In genomic region chr2:191625016-191625415, GRCh38 we compare ENCODE assay signal across 8 cellular contexts. TPM values are rescaled to one million over a fixed set of nuclear protein-coding genes. Genes with fewer than 3 reads are reported as not detected.
DNase-seq lines count a peak whose midpoint lies in the region; ATAC-seq, FAIRE-seq and TF ChIP-seq lines count a peak whose summit lies in the region.

No MANE protein-coding gene starts in this region.

- CTCF ChIA-PET in Caco-2 (lab: Charles Lee): interaction anchor here (0.7 to 1.2 kb wide), 2 partner anchors 59 to 78 kb away, joined by 3 to 12 read pairs; no protein-coding TSS in a partner anchor
- CTCF ChIA-PET in activated naive CD4-positive, alpha-beta T cell treated with anti-CD3 and anti-CD28 coated beads for 36 hours (lab: Charles Lee): interaction anchor here (0.6 to 4.1 kb wide), 4 partner anchors 13 to 56 kb away, joined by 3 to 16 read pairs (median 4); no protein-coding TSS in a partner anchor

- no peak overlapping the region for H3K27ac ChIP-seq in transverse colon

- peaks cover 15% of the 10 kb centered on the region for H3K36me3 Mint-ChIP-seq in Caco-2 (ENCODE audit: insufficient read depth, unreplicated experiment)
- H3K36me3 Mint-ChIP-seq in activated naive CD4-positive, alpha-beta T cell treated with anti-CD3 and anti-CD28 coated beads for 36 hours (ENCODE audit: low read depth): no peaks in the 10 kb centered on the region

- peaks cover 56% of the 10 kb centered on the region for H3K4me1 Mint-ChIP-seq in Caco-2 (ENCODE audit: low read depth, unreplicated experiment)
- H3K4me1 Mint-ChIP-seq in activated naive CD4-positive, alpha-beta T cell treated with anti-CD3 and anti-CD28 coated beads for 36 hours (ENCODE audit: low read depth): peaks cover 83% of the 10 kb centered on the region

- TF ChIP-seq CTCF in Caco-2 (IDR thresholded peaks at IDR 0.05; ENCODE audit: insufficient read depth in 1 of 2, low read depth in 1 of 2, low read length in 1 of 2, severe bottlenecking in 1 of 2, unreplicated experiment in 1 of 2) (no peak), transverse colon (IDR thresholded peaks at IDR 0.05) (no peak), omental fat pad (IDR thresholded peaks at IDR 0.05) (no peak)

- BruUV-seq in Caco-2 (replicated peaks; lab: Mats Ljungman, UMichigan): no TSS peak

- intact Hi-C loops in Caco-2 (cut with micrococcal nuclease; ENCODE audit: unreplicated experiment) (no loop called here), transverse colon (cut with DNase I; ENCODE audit: low total_unique reads) (no loop called here)
- intact Hi-C loops in activated naive CD4-positive, alpha-beta T cell treated with anti-CD3 and anti-CD28 coated beads for 36 hours (cut with micrococcal nuclease): loop anchor here (1.0 to 2.0 kb wide), 3 partner anchors 8 to 52 kb away; no protein-coding TSS in a partner anchor

- POLR2A ChIA-PET in Caco-2 (lab: Charles Lee): interaction anchor here (0.5 to 1.6 kb wide), 3 partner anchors 13 to 644 kb away, joined by 3 to 14 read pairs (median 5); partner anchors contain the start of gene NABP1

- H3K27ac Mint-ChIP-seq in Caco-2 (ENCODE audit: unreplicated experiment): peak overlapping the region; percentile 89
- H3K27ac Mint-ChIP-seq in activated naive CD4-positive, alpha-beta T cell treated with anti-CD3 and anti-CD28 coated beads for 36 hours: peak overlapping the region; percentile 89

- H3K27me3 ChIP-seq in Caco-2 (replicated peaks; ENCODE audit: control insufficient read depth, insufficient read depth, low read length) (no peaks in the 10 kb centered on the region), transverse colon (no peaks in the 10 kb centered on the region)

- ATAC-seq in omental fat pad (ENCODE audit: low FRiP score): no peak
- no peak for ATAC-seq in HG03196 (IDR thresholded peaks at IDR 0.05; ENCODE audit: unreplicated experiment)

- no peak for TF ChIP-seq EP300 in transverse colon (IDR thresholded peaks at IDR 0.05; ENCODE audit: low read depth)

- peaks cover 10% of the 10 kb centered on the region for H3K9me3 Mint-ChIP-seq in Caco-2 (ENCODE audit: unreplicated experiment)
- no peaks in the 10 kb centered on the region for H3K9me3 Mint-ChIP-seq in activated naive CD4-positive, alpha-beta T cell treated with anti-CD3 and anti-CD28 coated beads for 36 hours

- in situ Hi-C loops in transverse colon (cut with MboI; ENCODE audit: low pct_ligation_motif_present in 1 of 4, low pct_unique_long_range_greater_than_20kb in 1 of 4, low sequenced_read_pairs in 3 of 4): no loop called here

- H3K4me3 ChIP-seq in Caco-2 (ENCODE audit: low read depth, low read length) (no peak overlapping the region), transverse colon (no peak overlapping the region)

- peak; percentile 23 for FAIRE-seq in H54 (lab: Jason Lieb, UNC)

- H3K4me3 Mint-ChIP-seq in Caco-2 (ENCODE audit: unreplicated experiment): no peak overlapping the region
- H3K4me3 Mint-ChIP-seq in activated naive CD4-positive, alpha-beta T cell treated with anti-CD3 and anti-CD28 coated beads for 36 hours: no peak overlapping the region

- H3K36me3 ChIP-seq in Caco-2 (ENCODE audit: control insufficient read depth, insufficient read depth, low read length) (no peaks in the 10 kb centered on the region), transverse colon (no peaks in the 10 kb centered on the region)

- WGBS in transverse colon (ENCODE audit: low coverage in 1 of 2), 2 donors: 72 to 88% methylated on average over 3 of the region's 3 CpGs

- no peaks in the 10 kb centered on the region for H3K27me3 Mint-ChIP-seq in Caco-2 (ENCODE audit: insufficient read depth, unreplicated experiment)
- H3K27me3 Mint-ChIP-seq in activated naive CD4-positive, alpha-beta T cell treated with anti-CD3 and anti-CD28 coated beads for 36 hours (ENCODE audit: low read depth): no peaks in the 10 kb centered on the region

- DNase-seq in Caco-2 (peak; percentile 40 to 54), H54 (ENCODE audit: insufficient read length, low spot score) (no peak), NOMO-1 (lab: John Stamatoyannopoulos, UW; ENCODE audit: unreplicated experiment in 2 of 2) (peak; percentile 69 to 86), transverse colon (no peak), omental fat pad (ENCODE audit: low spot score) (no peak)
- DNase-seq in activated naive CD4-positive, alpha-beta T cell treated with anti-CD3 and anti-CD28 coated beads for 36 hours: peak; percentile 72
- peak in 2 of 3 experiments; percentile 16 to 26 for DNase-seq in stimulated activated CD4-positive, alpha-beta T cell treated with anti-CD3 and anti-CD28 coated beads, TNF-alpha, amount 100 ng/mL, for 4 hours (ENCODE audit: low read depth in 3 of 3)

- TF ChIP-seq POLR2A in H54 (IDR thresholded peaks at IDR 0.05; ENCODE audit: low read depth, low read length) (no peak), transverse colon (IDR thresholded peaks at IDR 0.05) (no peak)

- H3K4me1 ChIP-seq in Caco-2 (peaks cover 76% of the 10 kb centered on the region), transverse colon (no peaks in the 10 kb centered on the region)

- H3K9me3 ChIP-seq in Caco-2 (no peaks in the 10 kb centered on the region), transverse colon (no peaks in the 10 kb centered on the region)

RNA-seq across cellular contexts. Expression of gene NABP1, which starts 52.9 kb away (rescaled TPM):
- total RNA-seq in Caco-2 (2022) (89.8 and 91.4 TPM in 2 replicates), transverse colon (10 to 100 TPM in 3 of 4 donors, under 1 TPM in 1; 1.00 to 55.6 (median 33.0) TPM), omental fat pad (100 to 1,000 TPM in 2 of 4 donors, 10 to 100 TPM in 2; 58.3 to 318 (median 104) TPM)
- 100 to 1,000 TPM in 1 of 2 experiments, 10 to 100 TPM in 1; 97.5 to 101 TPM for total RNA-seq in activated naive CD4-positive, alpha-beta T cell treated with anti-CD3 and anti-CD28 coated beads for 36 hours

Comparison
In these comparisons a context has a peak if more than half of its experiments do, and no peak if none do; other contexts are left out.
1. DNase-seq: peak in Caco-2 (2 of 2), NOMO-1 (2 of 2), activated naive CD4-positive, alpha-beta T cell treated with anti-CD3 and anti-CD28 coated beads for 36 hours (single experiment) and stimulated activated CD4-positive, alpha-beta T cell treated with anti-CD3 and anti-CD28 coated beads, TNF-alpha, amount 100 ng/mL, for 4 hours (2 of 3); none in H54 (single experiment), transverse colon (single experiment) and omental fat pad (single experiment).